Comparison of ENCODE assay signal across 8 cellular contexts in the genomic region with DNA sequence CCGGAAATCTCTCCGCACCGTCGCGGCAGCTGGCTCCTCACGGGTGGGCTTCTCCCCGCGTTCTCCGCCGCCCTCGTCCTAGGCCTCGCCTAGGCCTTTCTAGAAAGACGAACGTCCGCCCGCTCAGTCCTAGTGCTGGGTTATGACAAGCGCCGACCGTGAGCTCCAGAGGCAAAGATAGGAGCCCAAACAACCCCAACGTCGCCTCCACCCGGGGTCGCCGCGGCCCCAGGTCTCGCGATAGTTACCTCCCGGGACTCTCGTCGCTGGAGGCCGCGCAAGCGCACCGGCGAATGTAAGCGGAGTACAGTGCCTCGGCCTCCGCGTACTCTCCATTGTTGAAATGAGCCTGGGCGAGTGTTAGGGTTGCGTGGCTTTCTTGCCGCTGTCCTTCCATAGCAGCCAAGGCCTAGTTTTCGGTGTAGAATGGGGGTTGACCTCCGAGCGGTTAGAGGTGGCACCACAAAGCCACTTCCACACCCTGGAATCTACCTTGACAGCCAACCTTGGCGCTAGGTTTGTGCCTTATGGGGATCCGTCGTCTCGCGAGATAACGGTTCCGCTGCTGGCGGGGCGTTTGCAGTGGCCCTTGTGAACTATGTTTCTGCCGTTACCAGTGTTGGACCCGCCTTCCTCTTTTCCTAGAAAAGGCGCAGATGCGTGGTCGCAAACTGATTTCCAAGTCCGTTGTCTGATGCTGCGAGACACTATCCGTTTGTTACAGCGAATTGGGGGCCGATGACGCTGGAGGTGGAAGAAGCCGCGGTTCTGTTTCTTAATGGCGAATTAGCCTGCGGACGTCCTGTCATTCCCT. TPM values are rescaled to one million over a fixed set of nuclear protein-coding genes. Genes with fewer than 3 reads are reported as not detected.
A peak's percentile ranks its signal among the peaks of the same experiment; 100 is the strongest.
DNase-seq lines count a peak whose midpoint lies in the region; ATAC-seq lines count a peak whose summit lies in the region.

A gene (minus strand): TSS at position 526 of the 814 bp plus-strand sequence. CDS start 129 bp downstream, at position 397.

- H3K4me1 Mint-ChIP-seq in memory B cell, result peaks cover 16% of the 10 kb centered on the region

- H3K9me3 Mint-ChIP-seq in memory B cell, result peaks cover 5% of the 10 kb centered on the region

- peak within 1 kb of the TSS; percentile 96 for H3K27ac Mint-ChIP-seq in memory B cell

- no peaks in the 10 kb centered on the region for H3K9me3 ChIP-seq in effector memory CD4-positive, alpha-beta T cell (ENCODE audit: control insufficient read depth, low read length)

- peaks cover 10% of the 10 kb centered on the region for H3K4me1 ChIP-seq in effector memory CD4-positive, alpha-beta T cell (ENCODE audit: control insufficient read depth, insufficient read depth, low read length, poor library complexity, severe bottlenecking)

- H3K27ac ChIP-seq in effector memory CD4-positive, alpha-beta T cell (ENCODE audit: insufficient read depth, low read length, poor library complexity, severe bottlenecking), result peak within 1 kb of the TSS; percentile 95

- POLR2A ChIA-PET in activated CD8-positive, alpha-beta memory T cell treated with anti-CD3 and anti-CD28 coated beads for 36 hours (lab: Charles Lee), result interaction anchor here (0.9 to 1.0 kb wide), 2 partner anchors 88 to 554 kb away, joined by 3 to 5 read pairs; a partner anchor contains a TSS

- CTCF ChIA-PET in activated CD8-positive, alpha-beta memory T cell treated with anti-CD3 and anti-CD28 coated beads for 36 hours (lab: Charles Lee), result interaction anchor here (0.9 kb wide), 1 partner anchor 140 kb away, joined by 3 read pairs; no protein-coding TSS in a partner anchor

- H3K4me3 ChIP-seq in effector memory CD4-positive, alpha-beta T cell (ENCODE audit: insufficient read depth, low read depth, low read length, poor library complexity, severe bottlenecking), result peak within 1 kb of the TSS; percentile 87

- H3K27me3 ChIP-seq in effector memory CD4-positive, alpha-beta T cell (replicated peaks; ENCODE audit: control insufficient read depth, insufficient read depth, low read length, poor library complexity, severe bottlenecking), result no peaks in the 10 kb centered on the region

- H3K36me3 ChIP-seq in effector memory CD4-positive, alpha-beta T cell (ENCODE audit: control insufficient read depth, insufficient read depth, low read length), result no peaks in the 10 kb centered on the region

- H3K27me3 Mint-ChIP-seq in memory B cell, result peaks cover 6% of the 10 kb centered on the region

- DNase-seq in COR-L47 (lab: John Stamatoyannopoulos, UW) (peak; percentile 90), HT1080 (ENCODE audit: low read depth) (peak; percentile 90), NOMO-1 (lab: John Stamatoyannopoulos, UW; ENCODE audit: unreplicated experiment in 2 of 2) (peak; percentile 79 to 85), memory B cell (ENCODE audit: low spot score in 2 of 2) (peak; percentile 93 to 96)
- peak; percentile 83 to 92 (median 91) for DNase-seq in effector memory CD4-positive, alpha-beta T cell
- DNase-seq in stimulated activated CD8-positive, alpha-beta memory T cell treated with anti-CD3 and anti-CD28 coated beads, Interleukin-12 subunit alpha, Interleukin-12 subunit beta, amount 100 ng/mL, for 1 hour (ENCODE audit: low read depth), result peak; percentile 89

- peak within 1 kb of the TSS; percentile 90 for H3K4me3 Mint-ChIP-seq in memory B cell

- peaks cover 3% of the 10 kb centered on the region for H3K36me3 Mint-ChIP-seq in memory B cell

- ATAC-seq in GM21367 (IDR thresholded peaks at IDR 0.05; ENCODE audit: unreplicated experiment) (peak; percentile 83), memory B cell (ENCODE audit: low read depth) (peak; percentile 88)

RNA-seq across cellular contexts. Expression of the gene that starts here (rescaled TPM):
- total RNA-seq in HT1080 (2014; rRNA removed; shearing (Covaris generic)), result 4.5 and 8.3 TPM in 2 replicates
- 5.8 and 7.4 TPM in 2 replicates for polyA plus RNA-seq in HT1080 (2015; cell fraction: cytosol; rRNA removed)
- 19.5 and 35.9 TPM in 2 replicates for polyA plus RNA-seq in HT1080 (2015; cell fraction: nucleus; rRNA removed)
- 10 to 100 TPM; 11.8 to 12.0 TPM for total RNA-seq in activated CD8-positive, alpha-beta memory T cell treated with anti-CD3 and anti-CD28 coated beads for 36 hours

Comparison
In these comparisons a context has a peak if more than half of its experiments do, and no peak if none do; other contexts are left out.
1. Peak in every context shown above with its lines: DNase-seq, ATAC-seq, H3K4me3 ChIP-seq and H3K27ac ChIP-seq.